In the genomic region with DNA sequence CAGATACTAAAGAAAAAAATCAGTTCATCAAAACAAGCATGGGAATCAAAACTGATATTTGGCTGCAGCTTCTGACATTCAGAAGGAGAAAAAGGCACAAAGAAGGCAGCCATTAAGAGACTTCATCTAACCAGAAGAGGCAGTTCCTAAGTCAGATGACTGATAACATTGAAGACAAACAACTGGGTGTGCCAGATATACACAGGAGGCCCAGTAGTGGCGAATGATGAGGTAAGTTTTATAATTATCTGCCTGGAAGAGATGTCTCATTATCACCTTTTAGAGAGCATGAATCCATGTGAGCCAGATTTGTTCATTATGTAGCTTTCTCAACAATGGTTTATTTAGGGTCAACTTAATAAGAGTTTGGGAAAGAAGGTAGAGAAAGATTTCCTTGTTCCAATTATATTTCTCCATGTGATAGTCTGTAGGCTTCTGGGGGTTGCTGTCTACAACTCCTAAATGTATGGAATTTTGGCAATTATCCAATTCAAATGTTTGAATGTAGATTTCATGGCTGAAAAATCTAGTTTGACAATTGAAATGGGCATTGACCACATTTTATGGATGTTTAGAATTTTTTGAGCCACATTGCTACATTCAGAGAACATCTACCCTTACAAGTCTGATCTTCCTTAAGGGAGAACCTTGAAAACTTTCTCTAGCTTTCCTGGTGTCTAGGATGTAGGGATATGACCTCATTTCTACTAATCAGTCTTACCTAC, we compare ENCODE assay signal across 21 cellular contexts.
"Had no signal": no experiment of that assay in that cellular context is flagged by ENCODE, and none has a peak within 500 bp of the region (broad histone marks: within the 10 kb centered on the region; RNA-seq: fewer than 3 reads in every experiment).

No MANE protein-coding gene starts in this region.

- H3K4me3 ChIP-seq: esophagus muscularis mucosa, lower lobe of right lung, testis, upper lobe of right lung had no signal

- ATAC-seq: activated CD8-positive, alpha-beta T cell treated with anti-CD3 and anti-CD28 coated beads, Interleukin-2, amount 10 ng/mL, durations not matched to agents 7 days and 5 days; activated naive CD8-positive, alpha-beta T cell treated with anti-CD3 and anti-CD28 coated beads, Interleukin-2, amount 50 U/mL, for 24 hours; left colon; lower lobe of right lung; natural killer cell treated with Interleukin-12 subunit alpha and Interleukin-12 subunit beta and Interleukin-15 and Interleukin-18, amount 100 ng/mL, for 72 hours; sciatic nerve; stimulated activated memory B cell treated with anti-CD40 and anti-IgM and Interleukin-4, amounts not matched to agents 10 μg/mL and 1 μg/mL and 100 μg/mL, for 72 hours; T-cell; upper lobe of right lung had no signal

- H3K27me3 ChIP-seq: testis, upper lobe of right lung had no signal

- H3K36me3 ChIP-seq: esophagus muscularis mucosa, lower lobe of right lung, neutrophil, upper lobe of right lung had no signal

- H3K4me1 ChIP-seq: esophagus muscularis mucosa, lower lobe of right lung, parathyroid adenoma, testis, upper lobe of right lung had no signal

- H3K9me3 ChIP-seq: testis, upper lobe of right lung had no signal

- H3K27ac ChIP-seq: esophagus muscularis mucosa, lower lobe of right lung, neutrophil, parathyroid adenoma, testis, upper lobe of right lung had no signal

- DNase-seq: activated CD4-positive, alpha-beta T cell treated with anti-CD3 and anti-CD28 coated beads, Interleukin-2, amount 10 ng/mL, durations not matched to agents 7 days and 5 days; activated CD4-positive, CD25-positive, alpha-beta regulatory T cell; activated CD8-positive, alpha-beta T cell treated with anti-CD3 and anti-CD28 coated beads, Interleukin-2, amount 10 ng/mL, durations not matched to agents 7 days and 5 days; activated naive CD4-positive, alpha-beta T cell treated with anti-CD3 and anti-CD28 coated beads, Interleukin-2, amount 10 ng/mL, durations not matched to agents 7 days and 5 days; activated naive CD8-positive, alpha-beta T cell treated with anti-CD3 and anti-CD28 coated beads, Interleukin-2, amount 50 U/mL, for 24 hours; activated T-cell treated with anti-CD3 and anti-CD28 coated beads, Interleukin-2, amount 50 U/mL, for 24 hours; aorta; effector CD8-positive, alpha-beta T cell; left colon; lower lobe of right lung; stimulated activated CD4-positive, alpha-beta T cell treated with anti-CD3 and anti-CD28 coated beads, Interleukin-4, amount 100 ng/mL, for 24 hours; T-cell; T-helper 9 cell; testis; upper lobe of right lung had no signal
